2 cellular contexts compared by ENCODE assay signal in genomic region chr9:35732185-35733108, GRCh38.
TF ChIP-seq lines count a peak whose summit lies in the region.

Gene CREB3, plus strand, starts transcription at chr9:35732666. Its CDS starts 107 bp downstream, at chr9:35732773.
Gene TLN1, minus strand, starts transcription at chr9:35732195. Its CDS starts 6,501 bp downstream, at chr9:35725694.

TF ChIP-seq in IMR-90, 13 proteins besides CTCF, POLR2A, EP300 and RAD21:
- no peak; the same call in 1 of the 2 replicates for TF ChIP-seq BHLHE40 (IDR thresholded peaks at IDR 0.05; ENCODE audit: low read depth, low read length)
- no peak for TF ChIP-seq CEBPB (IDR thresholded peaks at IDR 0.05; ENCODE audit: low read depth, low read length)
- no peak for TF ChIP-seq RFX5 (IDR thresholded peaks at IDR 0.05; ENCODE audit: low read depth, low read length)
- TF ChIP-seq ELK1 (IDR thresholded peaks at IDR 0.05; ENCODE audit: borderline replicate concordance, low read depth, low read length): no peak
- no peak for TF ChIP-seq CHD1 (IDR thresholded peaks at IDR 0.05; ENCODE audit: low read depth, low read length)
- no peak for TF ChIP-seq NFE2L2 (IDR thresholded peaks at IDR 0.05; ENCODE audit: low read depth, low read length)
- TF ChIP-seq USF2 (IDR thresholded peaks at IDR 0.05; ENCODE audit: low read depth, low read length): peak; percentile 70
- TF ChIP-seq RCOR1 (IDR thresholded peaks at IDR 0.05; ENCODE audit: insufficient replicate concordance, low read length): no peak
- TF ChIP-seq MAZ (IDR thresholded peaks at IDR 0.05; ENCODE audit: borderline replicate concordance, low read depth, low read length): peak; percentile 96
- TF ChIP-seq MAFK (IDR thresholded peaks at IDR 0.05; ENCODE audit: low read depth, low read length): no peak
- peak; percentile 6; the same call in 1 of the 2 replicates for TF ChIP-seq MXI1 (IDR thresholded peaks at IDR 0.05; ENCODE audit: borderline replicate concordance, low read depth, low read length)
- TF ChIP-seq FOS (IDR thresholded peaks at IDR 0.05; ENCODE audit: low read depth, low read length): peak; percentile 72
- TF ChIP-seq SMC3 (IDR thresholded peaks at IDR 0.05; ENCODE audit: low read depth, low read length): no peak

TF ChIP-seq in endothelial cell of umbilical vein, 7 proteins besides CTCF, POLR2A, EP300 and RAD21:
- TF ChIP-seq POLR2AphosphoS5 (IDR thresholded peaks at IDR 0.05; ENCODE audit: insufficient read depth, low read depth, low read length) (peak; percentile 94), FOS (IDR thresholded peaks at IDR 0.05; ENCODE audit: borderline replicate concordance, insufficient read depth, low read length) (no peak)
